In genomic region chr10:86727992-86728559, GRCh38 we compare ENCODE assay signal across 16 cellular contexts. TPM values are rescaled to one million over a fixed set of nuclear protein-coding genes. Genes with fewer than 3 reads are reported as not detected.
DNase-seq lines count a peak whose midpoint lies in the region; ATAC-seq and TF ChIP-seq lines count a peak whose summit lies in the region.
"Had no signal": no experiment of that assay in that cellular context is flagged by ENCODE, and none has a peak within 500 bp of the region (broad histone marks: within the 10 kb centered on the region; RNA-seq: fewer than 3 reads in every experiment).

No MANE protein-coding gene starts in this region.

- peak overlapping the region; percentile 1 for H2BK120ac ChIP-seq in trophoblast cell (ENCODE audit: insufficient read depth, low read length, poor library complexity)

- 78% methylated on average over 4 of the region's 4 CpGs for WGBS in right cardiac atrium
- WGBS in trophoblast cell (ENCODE audit: extremely low coverage, insufficient coverage, insufficient read length): no CpG with 5 or more reads among the region's 4 CpGs

- H2AFZ ChIP-seq in trophoblast cell (ENCODE audit: insufficient read depth, low read length, poor library complexity): peak overlapping the region; percentile 85

- peak overlapping the region; percentile 50 for H2BK12ac ChIP-seq in trophoblast cell (ENCODE audit: low read length)

- DNase-seq in right cardiac atrium (no peak), right atrium auricular region (ENCODE audit: low spot score) (no peak), fibroblast of mammary gland (ENCODE audit: low read depth) (peak; percentile 49), trophoblast cell (peak in 1 of 2 donors; percentile 9), iPS-NIHi11 (ENCODE audit: low spot score) (no peak), foreskin keratinocyte (no peak), BE2C (no peak)
- DNase-seq: Calu3; CD4-positive, alpha-beta T cell; DMS79; NCI-H1092; NCI-H1694; PC-3 had no signal

- no peak overlapping the region for H4K12ac ChIP-seq in trophoblast cell (ENCODE audit: low read depth, low read length)

- H3K4me2 ChIP-seq in trophoblast cell (ENCODE audit: low read length): no peak overlapping the region
- H3K4me2 ChIP-seq: KMS-11 had no signal

- peak overlapping the region; percentile 20 for H3K27ac ChIP-seq in right cardiac atrium (ENCODE audit: low read length)
- H3K27ac ChIP-seq in right atrium auricular region: peak overlapping the region in 1 of 2 donors; percentile 90
- H3K27ac ChIP-seq in trophoblast cell (ENCODE audit: low read depth, low read length): no peak overlapping the region
- peak overlapping the region; percentile 80 for H3K27ac ChIP-seq in subcutaneous abdominal adipose tissue (ENCODE audit: low read depth, low read length)
- H3K27ac ChIP-seq in foreskin keratinocyte: no peak overlapping the region
- H3K27ac ChIP-seq: KMS-11 had no signal

- no peaks in the 10 kb centered on the region for H3K9me3 ChIP-seq in right cardiac atrium (ENCODE audit: control insufficient read depth, low read length)
- no peaks in the 10 kb centered on the region for H3K9me3 ChIP-seq in right atrium auricular region
- peaks cover 4% of the 10 kb centered on the region for H3K9me3 ChIP-seq in trophoblast cell (ENCODE audit: insufficient read depth, low read depth, low read length)
- no peaks in the 10 kb centered on the region for H3K9me3 ChIP-seq in subcutaneous abdominal adipose tissue (ENCODE audit: control insufficient read depth in 5 of 5, low read length in 5 of 5)
- no peaks in the 10 kb centered on the region for H3K9me3 ChIP-seq in BE2C

- no peak overlapping the region for H2BK5ac ChIP-seq in trophoblast cell (ENCODE audit: low read depth, low read length, poor library complexity)

- H3K4me1 ChIP-seq in right cardiac atrium (ENCODE audit: control insufficient read depth, insufficient read depth, low read length) (peaks cover 10% of the 10 kb centered on the region), right atrium auricular region (peaks cover 0 to 48% of the 10 kb centered on the region in 2 donors), trophoblast cell (ENCODE audit: control insufficient read depth in 1 of 2, insufficient read depth in 2 of 2, low read length in 2 of 2) (peaks cover 4 to 9% of the 10 kb centered on the region in 2 experiments), subcutaneous abdominal adipose tissue (ENCODE audit: control insufficient read depth in 5 of 5, insufficient read depth in 5 of 5, low read length in 5 of 5) (peaks cover 2 to 52% (median 21%) of the 10 kb centered on the region in 5 donors), foreskin keratinocyte (no peaks in the 10 kb centered on the region), BE2C (no peaks in the 10 kb centered on the region)

- no peak overlapping the region for H4K8ac ChIP-seq in trophoblast cell (ENCODE audit: low read depth, low read length)

- H3K36me3 ChIP-seq in right atrium auricular region (peaks cover 40% of the 10 kb centered on the region), trophoblast cell (ENCODE audit: control insufficient read depth in 1 of 2, insufficient read depth in 2 of 2, low read length in 2 of 2) (no peaks in the 10 kb centered on the region), subcutaneous abdominal adipose tissue (ENCODE audit: control insufficient read depth in 5 of 5, insufficient read depth in 5 of 5, low read length in 5 of 5) (no peaks in the 10 kb centered on the region), BE2C (no peaks in the 10 kb centered on the region)

- H3K4me3 ChIP-seq in right cardiac atrium (ENCODE audit: low read length) (no peak overlapping the region), right atrium auricular region (no peak overlapping the region), fibroblast of mammary gland (ENCODE audit: control insufficient read depth, low read depth, low read length) (no peak overlapping the region), trophoblast cell (ENCODE audit: low read depth, low read length) (no peak overlapping the region), subcutaneous abdominal adipose tissue (ENCODE audit: low read depth in 1 of 5, low read length in 5 of 5) (no peak overlapping the region), BE2C (ENCODE audit: low read depth, low read length) (no peak overlapping the region)
- H3K4me3 ChIP-seq: GM12878 had no signal

- H3K79me2 ChIP-seq in trophoblast cell (ENCODE audit: control insufficient read depth, insufficient read depth, low read length, poor library complexity): peaks cover 2% of the 10 kb centered on the region

- TF ChIP-seq CTCF in right atrium auricular region (IDR thresholded peaks at IDR 0.05) (no peak), fibroblast of mammary gland (conservative IDR thresholded peaks at IDR 0.05; ENCODE audit: control insufficient read depth, insufficient read depth, low read depth, low read length) (no peak), foreskin keratinocyte (conservative IDR thresholded peaks at IDR 0.05) (no peak), BE2C (IDR thresholded peaks at IDR 0.05; ENCODE audit: low read depth, low read length) (no peak)

- H3K23ac ChIP-seq in trophoblast cell (ENCODE audit: low read length): no peak overlapping the region

- ATAC-seq in right cardiac atrium (no peak), foreskin keratinocyte (no peak)
- ATAC-seq: GM12878, PC-3 had no signal

- H4K91ac ChIP-seq in trophoblast cell (ENCODE audit: low read depth, low read length): no peak overlapping the region

- no peak overlapping the region for H3K18ac ChIP-seq in trophoblast cell (ENCODE audit: low read length)

- intact Hi-C loops in right cardiac atrium (cut with DNase I): no loop called here

- H2AK5ac ChIP-seq in trophoblast cell (ENCODE audit: low read length): no peak overlapping the region

- no peak overlapping the region for H3K14ac ChIP-seq in trophoblast cell (ENCODE audit: low read length)

- no peak overlapping the region for H3K9ac ChIP-seq in trophoblast cell (ENCODE audit: low read length)
- peak overlapping the region in 1 of 5 donors; percentile 48 for H3K9ac ChIP-seq in subcutaneous abdominal adipose tissue (ENCODE audit: low read length in 5 of 5)
- H3K9ac ChIP-seq: KMS-11 had no signal

- no peaks in the 10 kb centered on the region for H3K79me1 ChIP-seq in trophoblast cell (ENCODE audit: low read length)

- no peak overlapping the region for H3K4ac ChIP-seq in trophoblast cell (ENCODE audit: low read depth, low read length)

- H3K27me3 ChIP-seq in right cardiac atrium (ENCODE audit: control insufficient read depth, insufficient read depth): no peaks in the 10 kb centered on the region
- H3K27me3 ChIP-seq in right atrium auricular region: no peaks in the 10 kb centered on the region
- H3K27me3 ChIP-seq in trophoblast cell (ENCODE audit: insufficient read depth, low read length): no peaks in the 10 kb centered on the region
- H3K27me3 ChIP-seq in subcutaneous abdominal adipose tissue (ENCODE audit: control insufficient read depth in 5 of 5, insufficient read depth in 4 of 5, low read length in 5 of 5): peaks cover 0 to 6% (median 0%) of the 10 kb centered on the region in 5 donors
- H3K27me3 ChIP-seq in foreskin keratinocyte: peaks cover 13% of the 10 kb centered on the region
- no peaks in the 10 kb centered on the region for H3K27me3 ChIP-seq in BE2C

RNA-seq across cellular contexts. Expression of gene BMPR1A, which starts 28.3 kb away (rescaled TPM):
- total RNA-seq in right cardiac atrium (10 to 100 TPM; 60.4 to 92.0 (median 65.6) TPM), right atrium auricular region (10 to 100 TPM; 28.6 to 41.2 TPM), foreskin keratinocyte (26.1 and 26.9 TPM in 2 replicates)
- polyA plus RNA-seq in right cardiac atrium (10.8 TPM), foreskin keratinocyte (3.3 and 4.4 TPM in 2 replicates)
- 33.4 and 35.8 TPM in 2 replicates for polyA plus RNA-seq in trophoblast cell (2013)
- polyA plus RNA-seq in BE2C (2012; ENCODE audit: insufficient read depth, insufficient read length, low read depth): 12.2 TPM

RNA-seq across cellular contexts. Expression of gene LDB3, which starts 59.8 kb away (rescaled TPM):
- 1,000 to 10,000 TPM in 1 of 4 donors, 100 to 1,000 TPM in 3; 738 to 1,111 (median 934) TPM for total RNA-seq in right cardiac atrium
- 1,223 TPM for polyA plus RNA-seq in right cardiac atrium
- total RNA-seq in right atrium auricular region: 100 to 1,000 TPM; 448 to 908 TPM
- 0.11 and 0.24 TPM in 2 replicates for polyA plus RNA-seq in trophoblast cell (2013)
- total RNA-seq in foreskin keratinocyte: not detected in 2 replicates
- polyA plus RNA-seq in foreskin keratinocyte: not detected in 2 replicates
- polyA plus RNA-seq in BE2C (2012; ENCODE audit: insufficient read depth, insufficient read length, low read depth): 1.9 TPM
- total RNA-seq: Calu3 had no signal

Comparison
In these comparisons a context has a peak if more than half of its experiments do, and no peak if none do; other contexts are left out.
1. H3K27ac ChIP-seq: peak in right cardiac atrium (single experiment) and subcutaneous abdominal adipose tissue (single experiment); none in trophoblast cell (single experiment) and foreskin keratinocyte (single experiment).
2. RNA of gene LDB3, which starts 59.8 kb away (total RNA-seq): 738 to 1,111 TPM in right cardiac atrium and 448 to 908 TPM in right atrium auricular region; not detected in foreskin keratinocyte; every median in the first group is over 100 times any median in the second.